ENCODE assay signal across 14 cellular contexts in genomic region chr1:55670331-55671082, GRCh38.
DNase-seq lines count a peak whose midpoint lies in the region; ATAC-seq and TF ChIP-seq lines count a peak whose summit lies in the region.
"Had no signal": no experiment of that assay in that cellular context is flagged by ENCODE, and none has a peak within 500 bp of the region (broad histone marks: within the 10 kb centered on the region; RNA-seq: fewer than 3 reads in every experiment).

No MANE protein-coding gene starts in this region.

- H3K4me3 Mint-ChIP-seq in osteocyte (ENCODE audit: unreplicated experiment) = no peak overlapping the region
- H3K4me3 Mint-ChIP-seq in GM23338 = no peak overlapping the region
- H3K4me3 Mint-ChIP-seq: activated naive CD8-positive, alpha-beta T cell treated with anti-CD3 and anti-CD28 coated beads, Interleukin-2, amount 50 U/mL, for 24 hours; natural killer cell treated with Interleukin-12 subunit alpha and Interleukin-12 subunit beta and Interleukin-15 and Interleukin-18, amount 100 ng/mL, for 72 hours had no signal

- H4K20me1 ChIP-seq in GM23338 (replicated peaks; ENCODE audit: insufficient read depth) = no peaks in the 10 kb centered on the region

- TF ChIP-seq POLR2A in heart left ventricle (IDR thresholded peaks at IDR 0.05) = no peak
- TF ChIP-seq POLR2A in vagina (IDR thresholded peaks at IDR 0.05) = no peak

- H3K27me3 Mint-ChIP-seq in osteocyte (ENCODE audit: unreplicated experiment) (no peaks in the 10 kb centered on the region), GM23338 (ENCODE audit: insufficient read depth, low read depth, poor library complexity) (no peaks in the 10 kb centered on the region)
- H3K27me3 Mint-ChIP-seq: activated naive CD8-positive, alpha-beta T cell treated with anti-CD3 and anti-CD28 coated beads, Interleukin-2, amount 50 U/mL, for 24 hours had no signal

- DNase-seq in Right ventricle myocardium inferior (ENCODE audit: missing footprints) (no peak), heart left ventricle (no peak), fibroblast of the aortic adventitia (ENCODE audit: low read depth) (peak; percentile 79), osteocyte (ENCODE audit: extremely low spot score, unreplicated experiment) (no peak), vagina (ENCODE audit: extremely low spot score in 2 of 2) (no peak), GM23338 (ENCODE audit: low spot score) (no peak), Kasumi-1 (lab: John Stamatoyannopoulos, UW) (no peak)
- DNase-seq: ACHN; activated naive CD8-positive, alpha-beta T cell treated with anti-CD3 and anti-CD28 coated beads, Interleukin-2, amount 50 U/mL, for 24 hours; DMS79 treated with DMSO at 0.1 percent for 48 hours; NCI-H2171 treated with DMSO at 0.1 percent for 48 hours; upper lobe of right lung had no signal

- H3K9me3 ChIP-seq in heart left ventricle = peaks cover 0 to 10% (median 0%) of the 10 kb centered on the region in 12 donors
- H3K9me3 ChIP-seq in vagina = no peaks in the 10 kb centered on the region
- H3K9me3 ChIP-seq: upper lobe of right lung had no signal

- WGBS in heart left ventricle, 4 donors = 69 to 76% (median 74%) methylated on average over 5 of the region's 5 CpGs

- H3K9me3 Mint-ChIP-seq in osteocyte (ENCODE audit: unreplicated experiment) (no peaks in the 10 kb centered on the region), GM23338 (no peaks in the 10 kb centered on the region; the same call in 2 of the 3 replicates)
- H3K9me3 Mint-ChIP-seq: activated naive CD8-positive, alpha-beta T cell treated with anti-CD3 and anti-CD28 coated beads, Interleukin-2, amount 50 U/mL, for 24 hours; natural killer cell treated with Interleukin-12 subunit alpha and Interleukin-12 subunit beta and Interleukin-15 and Interleukin-18, amount 100 ng/mL, for 72 hours had no signal

- no peak overlapping the region for H3K4me2 ChIP-seq in GM23338

- H3K79me2 ChIP-seq in GM23338 (replicated peaks; ENCODE audit: insufficient read depth) = no peaks in the 10 kb centered on the region

- intact Hi-C loops in Right ventricle myocardium inferior (cut with DNase I) (no loop called here), heart left ventricle (cut with DNase I) (no loop called here), vagina (cut with DNase I) (no loop called here)

- H3K36me3 Mint-ChIP-seq in osteocyte (ENCODE audit: unreplicated experiment) (no peaks in the 10 kb centered on the region), GM23338 (ENCODE audit: low read depth) (no peaks in the 10 kb centered on the region)
- H3K36me3 Mint-ChIP-seq: natural killer cell treated with Interleukin-12 subunit alpha and Interleukin-12 subunit beta and Interleukin-15 and Interleukin-18, amount 100 ng/mL, for 72 hours had no signal

- peak; percentile 4 for ATAC-seq in Right ventricle myocardium inferior
- ATAC-seq in heart left ventricle = no peak
- ATAC-seq in GM23338 = no peak
- ATAC-seq in GM18858 (IDR thresholded peaks at IDR 0.05; ENCODE audit: unreplicated experiment) = no peak
- ATAC-seq: activated naive CD8-positive, alpha-beta T cell treated with anti-CD3 and anti-CD28 coated beads, Interleukin-2, amount 50 U/mL, for 24 hours had no signal

- TF ChIP-seq CTCF in heart left ventricle (IDR thresholded peaks at IDR 0.05) (peak in 1 of 12 donors; percentile 8), fibroblast of the aortic adventitia (IDR thresholded peaks at IDR 0.05; ENCODE audit: insufficient read depth, low read length) (no peak), osteocyte (IDR thresholded peaks at IDR 0.05) (peak; percentile 40), vagina (IDR thresholded peaks at IDR 0.05) (no peak), GM23338 (conservative IDR thresholded peaks at IDR 0.05; ENCODE audit: low read depth in 2 of 2) (no peak)

- H3K4me1 Mint-ChIP-seq in osteocyte (ENCODE audit: unreplicated experiment) (peaks cover 19% of the 10 kb centered on the region), GM23338 (no peaks in the 10 kb centered on the region)
- H3K4me1 Mint-ChIP-seq: activated naive CD8-positive, alpha-beta T cell treated with anti-CD3 and anti-CD28 coated beads, Interleukin-2, amount 50 U/mL, for 24 hours had no signal

- no peaks in the 10 kb centered on the region for H3K9me2 ChIP-seq in GM23338 (ENCODE audit: insufficient read depth)

- H3F3A ChIP-seq in GM23338 (replicated peaks; ENCODE audit: low read depth) = no peaks in the 10 kb centered on the region

- H3K36me3 ChIP-seq in heart left ventricle (no peaks in the 10 kb centered on the region), vagina (no peaks in the 10 kb centered on the region), GM23338 (ENCODE audit: insufficient read depth) (no peaks in the 10 kb centered on the region)
- H3K36me3 ChIP-seq: upper lobe of right lung had no signal

- H3K27me3 ChIP-seq in heart left ventricle (no peaks in the 10 kb centered on the region), vagina (no peaks in the 10 kb centered on the region), GM23338 (ENCODE audit: insufficient read depth) (no peaks in the 10 kb centered on the region)
- H3K27me3 ChIP-seq: upper lobe of right lung had no signal

- H3K27ac Mint-ChIP-seq in osteocyte (ENCODE audit: unreplicated experiment) (peak overlapping the region; percentile 31), GM23338 (no peak overlapping the region)
- H3K27ac Mint-ChIP-seq: activated naive CD8-positive, alpha-beta T cell treated with anti-CD3 and anti-CD28 coated beads, Interleukin-2, amount 50 U/mL, for 24 hours; natural killer cell treated with Interleukin-12 subunit alpha and Interleukin-12 subunit beta and Interleukin-15 and Interleukin-18, amount 100 ng/mL, for 72 hours had no signal

- H3K4me1 ChIP-seq in heart left ventricle (peaks cover 0 to 19% (median 5%) of the 10 kb centered on the region in 12 donors), vagina (peaks cover 19% of the 10 kb centered on the region), GM23338 (ENCODE audit: insufficient read depth) (no peaks in the 10 kb centered on the region)
- H3K4me1 ChIP-seq: upper lobe of right lung had no signal

- no peak overlapping the region for H2AFZ ChIP-seq in GM23338

- H3K27ac ChIP-seq in heart left ventricle (peak overlapping the region in 3 of 12 donors; percentile 12 to 47 (median 29)), vagina (peak overlapping the region; percentile 73), GM23338 (ENCODE audit: low read depth) (no peak overlapping the region)
- H3K27ac ChIP-seq: upper lobe of right lung had no signal

- H3K4me3 ChIP-seq in heart left ventricle (no peak overlapping the region), fibroblast of the aortic adventitia (ENCODE audit: low read depth, low read length) (no peak overlapping the region), vagina (no peak overlapping the region), GM23338 (no peak overlapping the region)
- H3K4me3 ChIP-seq: upper lobe of right lung had no signal

TF ChIP-seq in GM23338, 12 proteins besides CTCF, POLR2A, EP300 and RAD21 (continues in another document):
- TF ChIP-seq STAT1 (IDR thresholded peaks at IDR 0.05; ENCODE audit: unreplicated experiment) (no peak), POLR2AphosphoS5 (IDR thresholded peaks at IDR 0.05; ENCODE audit: low read depth) (no peak)
